Comparison of ENCODE assay signal across 8 cellular contexts in genomic region chr5:141420855-141421488, GRCh38. TPM values are rescaled to one million over a fixed set of nuclear protein-coding genes. Genes with fewer than 3 reads are reported as not detected.
DNase-seq lines count a peak whose midpoint lies in the region; ATAC-seq and TF ChIP-seq lines count a peak whose summit lies in the region.

PCDHGA11 (plus strand) TSS chr5:141421051; CDS start chr5:141421228, 177 bp downstream.

- H3K36me3 ChIP-seq in liver (ENCODE audit: control insufficient read depth in 4 of 4, insufficient read depth in 3 of 4, low read depth in 1 of 4, low read length in 3 of 4) (no peaks in the 10 kb centered on the region), thoracic aorta (no peaks in the 10 kb centered on the region)

- TF ChIP-seq RAD21 in liver (IDR thresholded peaks at IDR 0.05), result peak; percentile 21 to 59

- H3K4me3 ChIP-seq in AG09309 (ENCODE audit: control insufficient read depth, low read depth, low read length), result peak within 1 kb of the TSS; percentile 20
- H3K4me3 ChIP-seq in cardiac fibroblast (replicated peaks in 1 of 2; ENCODE audit: low read depth in 2 of 2, low read length in 2 of 2), result peak within 1 kb of the TSS; percentile 50 to 54
- H3K4me3 ChIP-seq in liver (ENCODE audit: low read depth in 1 of 3, low read length in 3 of 3), result peak within 1 kb of the TSS; percentile 25 to 65 (median 59)
- H3K4me3 ChIP-seq in thoracic aorta, result peak within 1 kb of the TSS; percentile 63

- TF ChIP-seq CTCF in AG09309 (IDR thresholded peaks at IDR 0.05; ENCODE audit: control insufficient read depth, insufficient read depth, low read depth, low read length, missing control alignments) (peak; percentile 52), cardiac fibroblast (IDR thresholded peaks at IDR 0.05; ENCODE audit: low read depth, low read length) (peak; percentile 61), liver (IDR thresholded peaks at IDR 0.05; ENCODE audit: low read depth, low read length, missing input control) (peak; percentile 32), thoracic aorta (IDR thresholded peaks at IDR 0.05) (no peak)

- H3K27ac ChIP-seq in liver (ENCODE audit: low read depth in 1 of 2, low read length in 2 of 2) (no peak within 1 kb of the TSS), thoracic aorta (no peak within 1 kb of the TSS)

- H3K9me3 ChIP-seq in liver (ENCODE audit: control insufficient read depth in 4 of 4, low read length in 3 of 4), result peaks cover 52 to 81% (median 59%) of the 10 kb centered on the region in 4 donors
- H3K9me3 ChIP-seq in thoracic aorta, result peaks cover 99% of the 10 kb centered on the region

- H3K27me3 ChIP-seq in liver (ENCODE audit: control insufficient read depth in 4 of 4, insufficient read depth in 4 of 4, low read length in 3 of 4), result peaks cover 0 to 5% (median 0%) of the 10 kb centered on the region in 4 donors
- no peaks in the 10 kb centered on the region for H3K27me3 ChIP-seq in thoracic aorta (replicated peaks; ENCODE audit: insufficient read depth)

- no peak for DNase-seq in AG09309 (ENCODE audit: low read depth)
- peak; percentile 52 for DNase-seq in NOMO-1 treated with DMSO at 0.1 percent for 48 hours (lab: John Stamatoyannopoulos, UW; ENCODE audit: unreplicated experiment)
- DNase-seq in cardiac fibroblast (ENCODE audit: low read depth in 2 of 2), result peak; percentile 77 to 79
- no peak for DNase-seq in thoracic aorta (ENCODE audit: low spot score)
- DNase-seq in NCI-H2081 (lab: John Stamatoyannopoulos, UW), result no peak

- ATAC-seq in GM21360 (IDR thresholded peaks at IDR 0.05; ENCODE audit: unreplicated experiment), result peak; percentile 59
- no peak for ATAC-seq in thoracic aorta (ENCODE audit: insufficient number of reproducible peaks, low FRiP score, low read depth)
- no peak for ATAC-seq in HG03571 (IDR thresholded peaks at IDR 0.05; ENCODE audit: unreplicated experiment)

- H3K9ac ChIP-seq in liver (ENCODE audit: low read depth in 1 of 2, low read length in 2 of 2), result no peak within 1 kb of the TSS

- H3K4me1 ChIP-seq in liver (ENCODE audit: control insufficient read depth in 4 of 4, insufficient read depth in 4 of 4, low read length in 3 of 4), result no peaks in the 10 kb centered on the region
- no peaks in the 10 kb centered on the region for H3K4me1 ChIP-seq in thoracic aorta (ENCODE audit: control insufficient read depth in 1 of 2, low read depth in 2 of 2)

- 18% methylated on average over 42 of the region's 42 CpGs for WGBS in liver

TF ChIP-seq in liver, 16 proteins besides CTCF, POLR2A, EP300 and RAD21:
- TF ChIP-seq ZBTB33 (IDR thresholded peaks at IDR 0.05), result no peak
- no peak for TF ChIP-seq HNF4G (IDR thresholded peaks at IDR 0.05)
- no peak for TF ChIP-seq ATF3 (IDR thresholded peaks at IDR 0.05)
- no peak for TF ChIP-seq TAF1 (conservative IDR thresholded peaks at IDR 0.05)
- TF ChIP-seq EGR1 (IDR thresholded peaks at IDR 0.05; ENCODE audit: low read depth in 2 of 2), result no peak
- no peak for TF ChIP-seq FOXA1 (IDR thresholded peaks at IDR 0.05)
- TF ChIP-seq GABPA (IDR thresholded peaks at IDR 0.05 in 1 of 2, conservative IDR thresholded peaks at IDR 0.05 in 1 of 2), result no peak
- TF ChIP-seq HNF4A (conservative IDR thresholded peaks at IDR 0.05), result no peak
- TF ChIP-seq NR2F2 (IDR thresholded peaks at IDR 0.05), result no peak
- no peak for TF ChIP-seq YY1 (IDR thresholded peaks at IDR 0.05)
- no peak for TF ChIP-seq MAX (IDR thresholded peaks at IDR 0.05)
- TF ChIP-seq JUND (IDR thresholded peaks at IDR 0.05), result no peak
- no peak for TF ChIP-seq REST (IDR thresholded peaks at IDR 0.05)
- no peak for TF ChIP-seq RXRA (IDR thresholded peaks at IDR 0.05)
- no peak for TF ChIP-seq FOXA2 (IDR thresholded peaks at IDR 0.05)
- TF ChIP-seq SP1 (IDR thresholded peaks at IDR 0.05), result no peak
TF ChIP-seq in liver: peak in this region for 0.

RNA-seq across cellular contexts. Expression of gene PCDHGA11, which starts in this region (rescaled TPM):
- total RNA-seq in liver, result 1 to 10 TPM in 1 of 2 donors, under 1 TPM in 1; 0.75 to 2.5 TPM
- polyA plus RNA-seq in liver, result under 1 TPM; 0.22 to 0.25 TPM
- total RNA-seq in thoracic aorta, result 10 to 100 TPM; 10.4 to 11.6 TPM

Comparison
In these comparisons a context has a peak if more than half of its experiments do, and no peak if none do; other contexts are left out.
1. DNase-seq: peak in NOMO-1 treated with DMSO at 0.1 percent for 48 hours (single experiment) and cardiac fibroblast (2 of 2); none in AG09309 (single experiment), thoracic aorta (single experiment) and NCI-H2081 (0 of 2).
2. Peak in every context shown above with its lines, with median percentiles within 50 percentile points of each other: H3K4me3 ChIP-seq.